In genomic region chr1:229891227-229891626, GRCh38 we compare ENCODE assay signal across 8 cellular contexts.
"Had no signal": no experiment of that assay in that cellular context is flagged by ENCODE, and none has a peak within 500 bp of the region (broad histone marks: within the 10 kb centered on the region; RNA-seq: fewer than 3 reads in every experiment).

No MANE protein-coding gene starts in this region.

- H3K27ac ChIP-seq: GM23248 had no signal

- DNase-seq: GM23248, H9, HCEC 1CT, IMR-90, KBM-7 had no signal

- FAIRE-seq: H1, H54, HTR-8/SVneo had no signal

- H3K4me3 Mint-ChIP-seq: H9 had no signal

- H3K9ac ChIP-seq: GM23248 had no signal

- H2AFZ ChIP-seq: GM23248 had no signal

- H3K4me1 Mint-ChIP-seq: H9 had no signal

- H3K4me3 ChIP-seq: GM23248 had no signal

- H3K27ac Mint-ChIP-seq: H9 had no signal
